ENCODE assay signal across 20 cellular contexts in the genomic region with DNA sequence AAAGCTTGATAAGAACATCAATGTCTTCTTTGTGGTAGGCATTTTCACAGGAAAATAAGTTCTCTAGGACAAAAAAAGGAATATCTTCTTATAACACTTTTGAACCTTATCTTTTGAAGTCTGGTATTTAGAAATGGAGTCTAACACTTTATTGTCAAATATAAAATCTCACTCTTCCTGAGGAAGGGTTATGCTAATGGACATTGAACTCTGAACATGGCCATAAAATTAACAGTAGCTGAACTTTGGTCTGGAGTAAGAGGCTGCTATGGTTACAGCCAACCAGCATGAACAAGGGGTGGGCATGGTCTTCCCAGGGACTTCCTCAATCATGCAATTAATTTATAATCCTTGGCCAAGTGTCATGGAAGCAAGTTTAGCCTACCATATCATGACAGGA. TPM values are rescaled to one million over a fixed set of nuclear protein-coding genes. Genes with fewer than 3 reads are reported as not detected.
DNase-seq lines count a peak whose midpoint lies in the region; FAIRE-seq and TF ChIP-seq lines count a peak whose summit lies in the region.
"Had no signal": no experiment of that assay in that cellular context is flagged by ENCODE, and none has a peak within 500 bp of the region (broad histone marks: within the 10 kb centered on the region; RNA-seq: fewer than 3 reads in every experiment).

CLRN3 (minus strand) TSS at position 199 of the 400 bp plus-strand sequence; CDS start at position 42, 157 bp downstream.

- H3K27ac Mint-ChIP-seq in Caco-2 (ENCODE audit: unreplicated experiment): no peak within 1 kb of the TSS
- H3K27ac Mint-ChIP-seq in activated T-cell treated with anti-CD3 and anti-CD28 coated beads, Interleukin-2, amount 50 U/mL, for 24 hours: no peak within 1 kb of the TSS

- CTCF ChIA-PET in Caco-2 (lab: Charles Lee): no interaction called here

- FAIRE-seq in colon (lab: Jason Lieb, UNC): peak; percentile 82
- FAIRE-seq: HTR-8/SVneo had no signal

- H3K4me1 Mint-ChIP-seq in Caco-2 (ENCODE audit: low read depth, unreplicated experiment): peaks cover 6% of the 10 kb centered on the region
- no peaks in the 10 kb centered on the region for H3K4me1 Mint-ChIP-seq in activated T-cell treated with anti-CD3 and anti-CD28 coated beads, Interleukin-2, amount 50 U/mL, for 24 hours (ENCODE audit: low read depth)

- TF ChIP-seq RAD21 in liver (IDR thresholded peaks at IDR 0.05): no peak

- H3K4me1 ChIP-seq in Caco-2: peaks cover 17% of the 10 kb centered on the region
- peaks cover 5 to 31% (median 15%) of the 10 kb centered on the region in 4 donors for H3K4me1 ChIP-seq in liver (ENCODE audit: control insufficient read depth in 4 of 4, insufficient read depth in 4 of 4, low read length in 3 of 4)
- H3K4me1 ChIP-seq in rectal smooth muscle tissue (ENCODE audit: control insufficient read depth, insufficient read depth, low read length): no peaks in the 10 kb centered on the region

- intact Hi-C loops in Caco-2 (cut with micrococcal nuclease; ENCODE audit: unreplicated experiment): loop anchor here (5.0 kb wide), 1 partner anchor 175 kb away; no protein-coding TSS in a partner anchor

- no peaks in the 10 kb centered on the region for H3K36me3 ChIP-seq in Caco-2 (ENCODE audit: control insufficient read depth, insufficient read depth, low read length)
- no peaks in the 10 kb centered on the region for H3K36me3 ChIP-seq in liver (ENCODE audit: control insufficient read depth in 4 of 4, insufficient read depth in 3 of 4, low read depth in 1 of 4, low read length in 3 of 4)
- no peaks in the 10 kb centered on the region for H3K36me3 ChIP-seq in rectal smooth muscle tissue (ENCODE audit: control insufficient read depth, insufficient read depth, low read length)

- H3K9me3 ChIP-seq in Caco-2: no peaks in the 10 kb centered on the region
- no peaks in the 10 kb centered on the region for H3K9me3 ChIP-seq in liver (ENCODE audit: control insufficient read depth in 4 of 4, low read length in 3 of 4)

- H3K27me3 ChIP-seq in Caco-2 (replicated peaks; ENCODE audit: control insufficient read depth, insufficient read depth, low read length) (no peaks in the 10 kb centered on the region), liver (ENCODE audit: control insufficient read depth in 4 of 4, insufficient read depth in 4 of 4, low read length in 3 of 4) (no peaks in the 10 kb centered on the region), rectal smooth muscle tissue (ENCODE audit: control insufficient read depth, insufficient read depth, low read length) (no peaks in the 10 kb centered on the region)

- H3K9me3 Mint-ChIP-seq in Caco-2 (ENCODE audit: unreplicated experiment): no peaks in the 10 kb centered on the region
- peaks cover 2% of the 10 kb centered on the region for H3K9me3 Mint-ChIP-seq in activated T-cell treated with anti-CD3 and anti-CD28 coated beads, Interleukin-2, amount 50 U/mL, for 24 hours

- H3K9ac ChIP-seq in liver (ENCODE audit: low read depth in 1 of 2, low read length in 2 of 2): peak within 1 kb of the TSS in 1 of 2 donors; percentile 33
- H3K9ac ChIP-seq in rectal smooth muscle tissue (ENCODE audit: low read length): no peak within 1 kb of the TSS

- POLR2A ChIA-PET in Caco-2 (lab: Charles Lee): no interaction called here

- H3K4me3 ChIP-seq in Caco-2 (ENCODE audit: low read depth, low read length) (peak within 1 kb of the TSS; percentile 16), liver (ENCODE audit: low read depth in 1 of 3, low read length in 3 of 3) (peak within 1 kb of the TSS; percentile 61 to 79 (median 73)), rectal smooth muscle tissue (ENCODE audit: low read length) (peak within 1 kb of the TSS; percentile 47)

- H3K27me3 Mint-ChIP-seq in Caco-2 (ENCODE audit: insufficient read depth, unreplicated experiment): no peaks in the 10 kb centered on the region
- H3K27me3 Mint-ChIP-seq in activated T-cell treated with anti-CD3 and anti-CD28 coated beads, Interleukin-2, amount 50 U/mL, for 24 hours: peaks cover 10% of the 10 kb centered on the region

- DNase-seq in Caco-2 (peak; percentile 22 to 60), NCI-H1092 (lab: John Stamatoyannopoulos, UW) (no peak), Ammon's horn (ENCODE audit: low spot score) (no peak)
- no peak for DNase-seq in activated CD4-positive, alpha-beta T cell treated with anti-CD3 and anti-CD28 coated beads for 4 hours
- DNase-seq in activated T-cell treated with anti-CD3 and anti-CD28 coated beads, Interleukin-2, amount 50 U/mL, for 24 hours: no peak
- DNase-seq: C1 segment of cervical spinal cord, DMS153, EL, HCEC 1CT, KBM-7, NCI-H1048, NCI-H1694, NCI-H748 treated with DMSO at 0.1 percent for 48 hours, PC-3 had no signal

- H3K27ac ChIP-seq in liver (ENCODE audit: low read depth in 1 of 2, low read length in 2 of 2): peak within 1 kb of the TSS; percentile 53 to 73
- no peak within 1 kb of the TSS for H3K27ac ChIP-seq in rectal smooth muscle tissue (ENCODE audit: low read depth, low read length)

- BruUV-seq in Caco-2 (replicated peaks; lab: Mats Ljungman, UMichigan): no TSS peak

- no peak within 1 kb of the TSS for H3K4me3 Mint-ChIP-seq in Caco-2 (ENCODE audit: unreplicated experiment)
- H3K4me3 Mint-ChIP-seq in activated T-cell treated with anti-CD3 and anti-CD28 coated beads, Interleukin-2, amount 50 U/mL, for 24 hours: no peak within 1 kb of the TSS

- no peaks in the 10 kb centered on the region for H3K36me3 Mint-ChIP-seq in Caco-2 (ENCODE audit: insufficient read depth, unreplicated experiment)
- no peaks in the 10 kb centered on the region for H3K36me3 Mint-ChIP-seq in activated T-cell treated with anti-CD3 and anti-CD28 coated beads, Interleukin-2, amount 50 U/mL, for 24 hours (ENCODE audit: low read depth)

- TF ChIP-seq CTCF in Caco-2 (IDR thresholded peaks at IDR 0.05; ENCODE audit: insufficient read depth in 1 of 2, low read depth in 1 of 2, low read length in 1 of 2, severe bottlenecking in 1 of 2, unreplicated experiment in 1 of 2) (no peak), liver (IDR thresholded peaks at IDR 0.05; ENCODE audit: low read depth, low read length, missing input control) (no peak)

TF ChIP-seq in liver, 16 proteins besides CTCF, POLR2A, EP300 and RAD21 (continues in another document):
- TF ChIP-seq FOXA2 (IDR thresholded peaks at IDR 0.05) (no peak), EGR1 (IDR thresholded peaks at IDR 0.05; ENCODE audit: low read depth in 2 of 2) (no peak), HNF4A (conservative IDR thresholded peaks at IDR 0.05) (peak; percentile 93 to 95), MAX (IDR thresholded peaks at IDR 0.05) (peak; percentile 29), JUND (IDR thresholded peaks at IDR 0.05) (no peak), REST (IDR thresholded peaks at IDR 0.05) (peak; percentile 42), FOXA1 (IDR thresholded peaks at IDR 0.05) (no peak), GABPA (IDR thresholded peaks at IDR 0.05 in 1 of 2, conservative IDR thresholded peaks at IDR 0.05 in 1 of 2) (peak in 1 of 2 donors; percentile 9), HNF4G (IDR thresholded peaks at IDR 0.05) (peak; percentile 76), RXRA (IDR thresholded peaks at IDR 0.05) (peak; percentile 52 to 68), NR2F2 (IDR thresholded peaks at IDR 0.05) (no peak), TAF1 (conservative IDR thresholded peaks at IDR 0.05) (no peak), YY1 (IDR thresholded peaks at IDR 0.05) (peak; percentile 96)
- TF ChIP-seq, protein P1, sequence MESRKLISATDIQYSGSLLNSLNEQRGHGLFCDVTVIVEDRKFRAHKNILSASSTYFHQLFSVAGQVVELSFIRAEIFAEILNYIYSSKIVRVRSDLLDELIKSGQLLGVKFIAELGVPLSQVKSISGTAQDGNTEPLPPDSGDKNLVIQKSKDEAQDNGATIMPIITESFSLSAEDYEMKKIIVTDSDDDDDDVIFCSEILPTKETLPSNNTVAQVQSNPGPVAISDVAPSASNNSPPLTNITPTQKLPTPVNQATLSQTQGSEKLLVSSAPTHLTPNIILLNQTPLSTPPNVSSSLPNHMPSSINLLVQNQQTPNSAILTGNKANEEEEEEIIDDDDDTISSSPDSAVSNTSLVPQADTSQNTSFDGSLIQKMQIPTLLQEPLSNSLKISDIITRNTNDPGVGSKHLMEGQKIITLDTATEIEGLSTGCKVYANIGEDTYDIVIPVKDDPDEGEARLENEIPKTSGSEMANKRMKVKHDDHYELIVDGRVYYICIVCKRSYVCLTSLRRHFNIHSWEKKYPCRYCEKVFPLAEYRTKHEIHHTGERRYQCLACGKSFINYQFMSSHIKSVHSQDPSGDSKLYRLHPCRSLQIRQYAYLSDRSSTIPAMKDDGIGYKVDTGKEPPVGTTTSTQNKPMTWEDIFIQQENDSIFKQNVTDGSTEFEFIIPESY (IDR thresholded peaks at IDR 0.05): peak; percentile 16

RNA-seq across cellular contexts. Expression of gene CLRN3, which starts in this region (rescaled TPM):
- total RNA-seq in Caco-2 (2022) (0.93 and 1.1 TPM in 2 replicates), liver (1 to 10 TPM in 1 of 2 donors, under 1 TPM in 1; 0.33 to 5.7 TPM)
- polyA plus RNA-seq in liver: 10 to 100 TPM in 1 of 2 donors, 1 to 10 TPM in 1; 8.1 to 16.9 TPM
- total RNA-seq: A172, M059J, PC-3 had no signal

Comparison
In these comparisons a context has a peak if more than half of its experiments do, and no peak if none do; other contexts are left out.
1. DNase-seq: peak in Caco-2 (2 of 2); none in activated CD4-positive, alpha-beta T cell treated with anti-CD3 and anti-CD28 coated beads for 4 hours (0 of 2), NCI-H1092 (single experiment), Ammon's horn (single experiment) and activated T-cell treated with anti-CD3 and anti-CD28 coated beads, Interleukin-2, amount 50 U/mL, for 24 hours (single experiment).
2. H3K4me3 ChIP-seq: peak in every context shown above with its lines; median percentile 73 in liver; 47 in rectal smooth muscle tissue; 16 in Caco-2.